In genomic region chr3:178454714-178455113, GRCh38 we compare ENCODE assay signal across 14 cellular contexts.
DNase-seq lines count a peak whose midpoint lies in the region; ATAC-seq, FAIRE-seq and TF ChIP-seq lines count a peak whose summit lies in the region.
"Had no signal": no experiment of that assay in that cellular context is flagged by ENCODE, and none has a peak within 500 bp of the region (broad histone marks: within the 10 kb centered on the region; RNA-seq: fewer than 3 reads in every experiment).

No MANE protein-coding gene starts in this region.

- H2BK5ac ChIP-seq in mesendoderm (ENCODE audit: low read length) = no peak overlapping the region

- ATAC-seq in right cardiac atrium = peak; percentile 94 to 96
- ATAC-seq in HG03432 (IDR thresholded peaks at IDR 0.05; ENCODE audit: unreplicated experiment) = no peak
- ATAC-seq in HG02571 (IDR thresholded peaks at IDR 0.05; ENCODE audit: unreplicated experiment) = no peak

- no peaks in the 10 kb centered on the region for H3K27me3 ChIP-seq in right cardiac atrium (ENCODE audit: control insufficient read depth, insufficient read depth)
- no peaks in the 10 kb centered on the region for H3K27me3 ChIP-seq in mesendoderm (ENCODE audit: insufficient read depth, low read length, poor library complexity)

- H4K5ac ChIP-seq in mesendoderm (ENCODE audit: low read length) = no peak overlapping the region

- no peak overlapping the region for H4K8ac ChIP-seq in mesendoderm (ENCODE audit: low read depth, low read length)

- H3K4me3 Mint-ChIP-seq in brain = peak overlapping the region in 1 of 5 experiments; percentile 9
- H3K4me3 Mint-ChIP-seq: neural crest cell had no signal

- H3K36me3 Mint-ChIP-seq in brain = no peaks in the 10 kb centered on the region

- H3K27me3 Mint-ChIP-seq in brain = peaks cover 6% of the 10 kb centered on the region

- intact Hi-C loops in right cardiac atrium (cut with DNase I) = no loop called here

- FAIRE-seq in HTR-8/SVneo (lab: Jason Lieb, UNC) = no peak

- peak overlapping the region; percentile 52 to 93 (median 78) for H3K27ac Mint-ChIP-seq in brain

- H3K4me2 ChIP-seq in mesendoderm (ENCODE audit: low read length) = no peak overlapping the region

- H3K23ac ChIP-seq in mesendoderm (ENCODE audit: low read length) = no peak overlapping the region

- TF ChIP-seq CTCF in brain (conservative IDR thresholded peaks at IDR 0.05) = no peak

- H3K36me3 ChIP-seq in mesendoderm (ENCODE audit: control insufficient read depth, insufficient read depth, low read length) = no peaks in the 10 kb centered on the region

- H3K4me1 Mint-ChIP-seq in brain = peaks cover 34% of the 10 kb centered on the region

- no peaks in the 10 kb centered on the region for H3K79me1 ChIP-seq in mesendoderm (ENCODE audit: low read length)

- no peak overlapping the region for H3K18ac ChIP-seq in mesendoderm (ENCODE audit: low read length)

- no peaks in the 10 kb centered on the region for H3K79me2 ChIP-seq in mesendoderm (ENCODE audit: control insufficient read depth, insufficient read depth, low read length)

- peaks cover 0 to 3% (median 0%) of the 10 kb centered on the region in 5 experiments for H3K9me3 Mint-ChIP-seq in brain
- H3K9me3 Mint-ChIP-seq: neural crest cell had no signal

- H3K9ac ChIP-seq in mesendoderm (ENCODE audit: low read length) = no peak overlapping the region

- H2BK15ac ChIP-seq in mesendoderm (replicated peaks; ENCODE audit: low read depth) = no peak overlapping the region

- no peak overlapping the region for H3K56ac ChIP-seq in mesendoderm (ENCODE audit: low read length)

- H3K4me3 ChIP-seq in right cardiac atrium (ENCODE audit: low read length) = no peak overlapping the region
- H3K4me3 ChIP-seq in skeletal muscle cell (ENCODE audit: low read depth, low read length) = no peak overlapping the region
- no peak overlapping the region for H3K4me3 ChIP-seq in mesendoderm (ENCODE audit: low read length)

- no peaks in the 10 kb centered on the region for H3K9me3 ChIP-seq in right cardiac atrium (ENCODE audit: control insufficient read depth, low read length)

- H2AK5ac ChIP-seq in mesendoderm (ENCODE audit: low read length) = no peak overlapping the region

- 18% methylated on average over 4 of the region's 4 CpGs for WGBS in right cardiac atrium
- WGBS in mesendoderm (ENCODE audit: extremely low coverage, insufficient coverage, low lambda C conversion rate) = no CpG with 5 or more reads among the region's 4 CpGs

- H2BK120ac ChIP-seq in mesendoderm (ENCODE audit: low read depth, low read length) = no peak overlapping the region

- H3K4me1 ChIP-seq in right cardiac atrium (ENCODE audit: control insufficient read depth, insufficient read depth, low read length) (no peaks in the 10 kb centered on the region), mesendoderm (ENCODE audit: control insufficient read depth, low read depth, low read length) (no peaks in the 10 kb centered on the region)

- DNase-seq in GM03348 (ENCODE audit: low spot score) = peak; percentile 58
- DNase-seq in right cardiac atrium = peak; percentile 71 to 87 (median 83)
- peak; percentile 60 for DNase-seq in skeletal muscle cell (ENCODE audit: low read depth)
- DNase-seq in HTR-8/SVneo (ENCODE audit: insufficient read length, low spot score) = no peak
- DNase-seq in mesendoderm = no peak
- DNase-seq: activated CD4-positive, CD25-positive, alpha-beta regulatory T cell treated with anti-CD3 and anti-CD28 coated beads, Interleukin-2, amount 50 U/mL, for 72 hours; C1 segment of cervical spinal cord; central memory CD4-positive, alpha-beta T cell; NCI-H1105 treated with DMSO at 0.1 percent for 48 hours had no signal

- no peak overlapping the region for H3K27ac ChIP-seq in right cardiac atrium (ENCODE audit: low read length)
- H3K27ac ChIP-seq in mesendoderm (ENCODE audit: low read depth, low read length) = no peak overlapping the region
- H3K27ac ChIP-seq: epithelial cell of prostate had no signal

- no peak overlapping the region for H3K4ac ChIP-seq in mesendoderm (ENCODE audit: low read depth, low read length)

Comparison
In these comparisons a context has a peak if more than half of its experiments do, and no peak if none do; other contexts are left out.
1. DNase-seq: peak in GM03348 (single experiment), right cardiac atrium (3 of 3) and skeletal muscle cell (single experiment); none in HTR-8/SVneo (single experiment) and mesendoderm (single experiment).
2. ATAC-seq: peak in right cardiac atrium (2 of 2); none in HG03432 (single experiment) and HG02571 (single experiment).